10 cellular contexts compared by ENCODE assay signal in the genomic region with DNA sequence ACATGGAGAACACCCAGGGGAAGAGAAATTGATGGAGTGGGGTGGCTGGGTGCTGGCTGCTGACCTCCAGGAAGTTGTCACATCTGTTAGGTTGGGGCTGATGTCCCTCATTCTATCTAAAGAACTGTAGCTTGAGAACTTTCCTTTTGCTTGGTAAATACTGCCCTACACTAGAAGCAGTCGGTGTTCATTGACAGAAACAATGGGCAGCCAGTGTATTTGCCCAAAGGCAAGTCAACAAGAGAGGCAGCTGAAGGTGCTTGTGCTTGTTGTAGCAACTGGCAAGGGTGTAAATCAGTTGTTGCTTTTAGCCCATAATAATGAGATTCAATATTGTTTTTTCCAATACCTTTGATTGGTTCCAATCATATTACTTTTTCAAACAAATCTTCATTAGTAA. TPM values are rescaled to one million over a fixed set of nuclear protein-coding genes. Genes with fewer than 3 reads are reported as not detected.
A peak's percentile ranks its signal among the peaks of the same experiment; 100 is the strongest.
DNase-seq lines count a peak whose midpoint lies in the region; ATAC-seq and TF ChIP-seq lines count a peak whose summit lies in the region.
"Had no signal": no experiment of that assay in that cellular context is flagged by ENCODE, and none has a peak within 500 bp of the region (broad histone marks: within the 10 kb centered on the region; RNA-seq: fewer than 3 reads in every experiment).

No MANE protein-coding gene starts in this region.

- H3K9me3 ChIP-seq in HUES64 (ENCODE audit: insufficient read depth, low read depth, low read length) = no peaks in the 10 kb centered on the region
- H3K9me3 ChIP-seq in mesenchymal stem cell (ENCODE audit: control insufficient read depth, low read length) = no peaks in the 10 kb centered on the region
- H3K9me3 ChIP-seq in body of pancreas = no peaks in the 10 kb centered on the region
- H3K9me3 ChIP-seq in ovary = no peaks in the 10 kb centered on the region
- H3K9me3 ChIP-seq: thoracic aorta had no signal

- H3K27ac Mint-ChIP-seq in activated naive CD8-positive, alpha-beta T cell = no peak overlapping the region

- H3K4me1 ChIP-seq in HUES64 (ENCODE audit: insufficient read depth, low read length) = peaks cover 39% of the 10 kb centered on the region
- H3K4me1 ChIP-seq in mesenchymal stem cell (ENCODE audit: control insufficient read depth, insufficient read depth, low read depth, low read length) = peaks cover 7% of the 10 kb centered on the region
- H3K4me1 ChIP-seq in body of pancreas = no peaks in the 10 kb centered on the region
- H3K4me1 ChIP-seq in ovary (ENCODE audit: insufficient read depth) = no peaks in the 10 kb centered on the region
- H3K4me1 ChIP-seq: parathyroid adenoma had no signal

- peak overlapping the region; percentile 95 for H3K4me3 Mint-ChIP-seq in activated naive CD8-positive, alpha-beta T cell

- intact Hi-C loops in body of pancreas (cut with DNase I) = no loop called here
- intact Hi-C loops in ovary (cut with DNase I) = no loop called here

- H4K91ac ChIP-seq in mesenchymal stem cell (ENCODE audit: low read length) = no peak overlapping the region

- peak overlapping the region; percentile 62 for H2BK15ac ChIP-seq in mesenchymal stem cell (ENCODE audit: low read depth, poor library complexity, severe bottlenecking)

- no peak for TF ChIP-seq POLR2A in body of pancreas (IDR thresholded peaks at IDR 0.05)
- TF ChIP-seq POLR2A in ovary (IDR thresholded peaks at IDR 0.05) = no peak

- H3K36me3 ChIP-seq in HUES64 (ENCODE audit: insufficient read depth, low read length) = no peaks in the 10 kb centered on the region
- H3K36me3 ChIP-seq in mesenchymal stem cell (ENCODE audit: control insufficient read depth in 1 of 2, insufficient read depth in 2 of 2, low read depth in 1 of 2, low read length in 2 of 2) = no peaks in the 10 kb centered on the region
- no peaks in the 10 kb centered on the region for H3K36me3 ChIP-seq in body of pancreas (replicated peaks in 1 of 2; ENCODE audit: insufficient read depth in 1 of 2, low read depth in 2 of 2)
- no peaks in the 10 kb centered on the region for H3K36me3 ChIP-seq in ovary
- H3K36me3 ChIP-seq: thoracic aorta had no signal

- H3K27me3 ChIP-seq in HUES64 (ENCODE audit: insufficient read depth, low read length) = peaks cover 12% of the 10 kb centered on the region
- peaks cover 0 to 8% of the 10 kb centered on the region in 2 experiments for H3K27me3 ChIP-seq in mesenchymal stem cell (ENCODE audit: control insufficient read depth in 1 of 2, insufficient read depth in 1 of 2, low read length in 2 of 2)
- no peaks in the 10 kb centered on the region for H3K27me3 ChIP-seq in body of pancreas
- no peaks in the 10 kb centered on the region for H3K27me3 ChIP-seq in ovary

- no peak overlapping the region for H3K14ac ChIP-seq in mesenchymal stem cell (ENCODE audit: low read length in 2 of 2)

- H3K4me2 ChIP-seq in mesenchymal stem cell (ENCODE audit: low read length, poor library complexity, severe bottlenecking) = no peak overlapping the region

- H3K23ac ChIP-seq in mesenchymal stem cell (ENCODE audit: low read length in 2 of 2) = no peak overlapping the region

- H3K4ac ChIP-seq in mesenchymal stem cell (ENCODE audit: low read depth in 1 of 2, low read length in 2 of 2) = no peak overlapping the region

- no peak overlapping the region for H2BK120ac ChIP-seq in mesenchymal stem cell (ENCODE audit: low read depth, low read length)

- H3K4me1 Mint-ChIP-seq in activated naive CD8-positive, alpha-beta T cell (ENCODE audit: low read depth) = peaks cover 48% of the 10 kb centered on the region

- no peak overlapping the region for H4K8ac ChIP-seq in mesenchymal stem cell (ENCODE audit: low read length)

- TF ChIP-seq CTCF in GM13976 (IDR thresholded peaks at IDR 0.05; ENCODE audit: borderline replicate concordance, control extremely low read depth, extremely low read depth, insufficient read depth, missing control alignments) (no peak), body of pancreas (IDR thresholded peaks at IDR 0.05) (no peak), ovary (IDR thresholded peaks at IDR 0.05) (no peak)

- peak overlapping the region; percentile 67; the same call in 1 of the 2 replicates for H3K4me3 ChIP-seq in HUES64 (ENCODE audit: low read length)
- peak overlapping the region in 1 of 2 experiments; percentile 86 for H3K4me3 ChIP-seq in mesenchymal stem cell (ENCODE audit: insufficient read depth in 1 of 2, low read depth in 1 of 2, low read length in 2 of 2)
- H3K4me3 ChIP-seq in body of pancreas = no peak overlapping the region
- no peak overlapping the region for H3K4me3 ChIP-seq in ovary

- peaks cover 3% of the 10 kb centered on the region for H3K36me3 Mint-ChIP-seq in activated naive CD8-positive, alpha-beta T cell

- 22% methylated on average over 1 of the region's 1 CpG for WGBS in HUES64
- 88% methylated on average over 1 of the region's 1 CpG for WGBS in mesenchymal stem cell
- 31 to 40% methylated on average over 1 of the region's 1 CpG for WGBS in body of pancreas, 2 donors
- 44 to 59% (median 50%) methylated on average over 1 of the region's 1 CpG for WGBS in ovary, 3 donors

- H2BK12ac ChIP-seq in mesenchymal stem cell (ENCODE audit: low read length in 2 of 2) = no peak overlapping the region

- H3K9me3 Mint-ChIP-seq in activated naive CD8-positive, alpha-beta T cell (ENCODE audit: low read depth) = no peaks in the 10 kb centered on the region

- H3K18ac ChIP-seq in mesenchymal stem cell (ENCODE audit: low read depth in 1 of 2, low read length in 2 of 2) = no peak overlapping the region

- ATAC-seq in HG02798 (IDR thresholded peaks at IDR 0.05; ENCODE audit: poor library complexity, unreplicated experiment) (no peak), body of pancreas (no peak)

- TF ChIP-seq EP300 in ovary (IDR thresholded peaks at IDR 0.05) = no peak

- H3K9ac ChIP-seq in HUES64 (ENCODE audit: low read depth, low read length) (no peak overlapping the region), mesenchymal stem cell (ENCODE audit: low read length) (peak overlapping the region; percentile 92)
- H3K9ac ChIP-seq: parathyroid adenoma had no signal

- no peak overlapping the region for H2AFZ ChIP-seq in mesenchymal stem cell (ENCODE audit: low read depth, low read length)

- peaks cover 14% of the 10 kb centered on the region for H3K79me1 ChIP-seq in mesenchymal stem cell (replicated peaks; ENCODE audit: low read length, poor library complexity, severe bottlenecking)

- H2BK5ac ChIP-seq in mesenchymal stem cell (ENCODE audit: low read depth, low read length, poor library complexity, severe bottlenecking) = no peak overlapping the region

- peak; percentile 78 for DNase-seq in DMS153 (lab: John Stamatoyannopoulos, UW)
- peak; percentile 13 for DNase-seq in mesenchymal stem cell
- no peak for DNase-seq in GM13976 (ENCODE audit: low spot score)
- no peak for DNase-seq in body of pancreas
- DNase-seq in ovary = no peak

- H3K27ac ChIP-seq in HUES64 (ENCODE audit: low read depth, low read length) (no peak overlapping the region), mesenchymal stem cell (ENCODE audit: low read length, poor library complexity, severe bottlenecking) (no peak overlapping the region), body of pancreas (no peak overlapping the region), ovary (no peak overlapping the region)
- H3K27ac ChIP-seq: parathyroid adenoma, thoracic aorta had no signal

- in situ Hi-C loops in GM13976 (cut with MboI; ENCODE audit: low sequenced_read_pairs, unreplicated experiment) = no loop called here

- H2AK5ac ChIP-seq in mesenchymal stem cell (ENCODE audit: low read length, severe bottlenecking) = no peak overlapping the region

- no peaks in the 10 kb centered on the region for H3K27me3 Mint-ChIP-seq in activated naive CD8-positive, alpha-beta T cell

RNA-seq across cellular contexts. Expression of a gene that starts 1.0 kb away (rescaled TPM):
- 1.4 TPM for polyA plus RNA-seq in HUES64 (2013, experiment 1 of 2)
- 1.3 TPM for polyA plus RNA-seq in HUES64 (2013, experiment 2 of 2)
- 10.7 TPM for polyA plus RNA-seq in mesenchymal stem cell (2013, experiment 1 of 2)
- 12.0 TPM for polyA plus RNA-seq in mesenchymal stem cell (2013, experiment 2 of 2)
- total RNA-seq in body of pancreas (under 1 TPM; under 0.01 to 0.52 TPM), ovary (1 to 10 TPM in 3 of 7 donors, under 1 TPM in 4; 0.12 to 1.5 (median 0.53) TPM)
- polyA plus RNA-seq in ovary = under 1 TPM; 0.11 to 0.53 TPM

Comparison
In these comparisons a context has a peak if more than half of its experiments do, and no peak if none do; other contexts are left out.
1. DNase-seq: peak in DMS153 (single experiment) and mesenchymal stem cell (single experiment); none in GM13976 (single experiment), body of pancreas (0 of 4) and ovary (0 of 5).